1 cellular context compared by ENCODE assay signal in the genomic region with DNA sequence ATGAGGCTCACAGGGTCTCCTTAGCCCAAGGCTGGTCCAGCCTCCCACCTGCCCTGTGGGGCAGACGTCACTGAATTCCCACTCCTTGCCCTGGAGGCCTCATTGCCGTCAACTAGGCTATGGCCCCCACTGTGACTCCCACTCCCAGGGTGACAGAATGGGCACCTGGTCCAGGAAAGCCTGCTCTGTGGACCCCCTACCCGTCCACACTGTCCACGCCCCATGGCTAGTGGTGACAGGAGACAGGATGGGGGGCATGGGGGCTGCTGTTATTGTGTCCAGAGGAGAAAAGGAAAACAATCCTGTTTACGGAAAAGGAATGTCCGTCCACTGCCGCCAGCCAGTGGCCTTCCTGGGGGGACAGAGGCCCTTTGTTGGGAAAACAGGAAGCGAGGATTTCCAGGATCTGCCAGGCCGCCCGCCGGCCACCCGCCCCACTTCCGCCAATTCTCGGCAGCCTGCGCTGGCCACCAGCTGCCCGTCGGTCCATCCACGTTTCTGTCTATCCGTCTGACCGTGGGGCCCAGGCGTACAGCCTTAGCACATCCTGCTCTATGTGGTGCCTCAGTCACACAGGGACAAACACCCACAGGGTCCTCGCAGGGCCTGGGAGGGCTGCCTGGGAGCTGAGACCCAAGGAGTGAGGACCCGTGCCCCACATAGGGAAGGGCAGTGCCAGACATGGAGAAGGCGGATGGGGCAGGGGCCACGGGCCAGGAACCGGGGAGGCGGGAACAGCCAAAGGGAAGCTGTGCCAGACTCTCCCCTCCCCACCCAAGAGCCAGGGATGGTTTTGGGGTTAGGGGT.
TF ChIP-seq lines count a peak whose summit lies in the region.

No MANE protein-coding gene starts in this region.

TF ChIP-seq in HepG2, 621 proteins besides CTCF, POLR2A, EP300 and RAD21 (continued from another document and continues in another):
- TF ChIP-seq GABPB1 (CRISPR knock-in tag; IDR thresholded peaks at IDR 0.05) (peak; percentile 92), FOXK2 (IDR thresholded peaks at IDR 0.05) (no peak), KLF13 (CRISPR knock-in tag; IDR thresholded peaks at IDR 0.05) (no peak), MBD4 (IDR thresholded peaks at IDR 0.05; ENCODE audit: borderline replicate concordance, low read length) (no peak), NFATC3 (CRISPR knock-in tag; IDR thresholded peaks at IDR 0.05) (no peak), HNRNPK (IDR thresholded peaks at IDR 0.05; ENCODE audit: low read depth, low read length, poor library complexity, severe bottlenecking) (no peak), RBAK (CRISPR knock-in tag; IDR thresholded peaks at IDR 0.05) (no peak), REPIN1 (CRISPR knock-in tag; IDR thresholded peaks at IDR 0.05; ENCODE audit: borderline replicate concordance, low read depth) (no peak), JDP2 (CRISPR knock-in tag; IDR thresholded peaks at IDR 0.05; ENCODE audit: borderline replicate concordance) (no peak), KAT2B (IDR thresholded peaks at IDR 0.05; ENCODE audit: borderline replicate concordance, low read depth, low read length) (no peak)
- TF ChIP-seq, protein P1, sequence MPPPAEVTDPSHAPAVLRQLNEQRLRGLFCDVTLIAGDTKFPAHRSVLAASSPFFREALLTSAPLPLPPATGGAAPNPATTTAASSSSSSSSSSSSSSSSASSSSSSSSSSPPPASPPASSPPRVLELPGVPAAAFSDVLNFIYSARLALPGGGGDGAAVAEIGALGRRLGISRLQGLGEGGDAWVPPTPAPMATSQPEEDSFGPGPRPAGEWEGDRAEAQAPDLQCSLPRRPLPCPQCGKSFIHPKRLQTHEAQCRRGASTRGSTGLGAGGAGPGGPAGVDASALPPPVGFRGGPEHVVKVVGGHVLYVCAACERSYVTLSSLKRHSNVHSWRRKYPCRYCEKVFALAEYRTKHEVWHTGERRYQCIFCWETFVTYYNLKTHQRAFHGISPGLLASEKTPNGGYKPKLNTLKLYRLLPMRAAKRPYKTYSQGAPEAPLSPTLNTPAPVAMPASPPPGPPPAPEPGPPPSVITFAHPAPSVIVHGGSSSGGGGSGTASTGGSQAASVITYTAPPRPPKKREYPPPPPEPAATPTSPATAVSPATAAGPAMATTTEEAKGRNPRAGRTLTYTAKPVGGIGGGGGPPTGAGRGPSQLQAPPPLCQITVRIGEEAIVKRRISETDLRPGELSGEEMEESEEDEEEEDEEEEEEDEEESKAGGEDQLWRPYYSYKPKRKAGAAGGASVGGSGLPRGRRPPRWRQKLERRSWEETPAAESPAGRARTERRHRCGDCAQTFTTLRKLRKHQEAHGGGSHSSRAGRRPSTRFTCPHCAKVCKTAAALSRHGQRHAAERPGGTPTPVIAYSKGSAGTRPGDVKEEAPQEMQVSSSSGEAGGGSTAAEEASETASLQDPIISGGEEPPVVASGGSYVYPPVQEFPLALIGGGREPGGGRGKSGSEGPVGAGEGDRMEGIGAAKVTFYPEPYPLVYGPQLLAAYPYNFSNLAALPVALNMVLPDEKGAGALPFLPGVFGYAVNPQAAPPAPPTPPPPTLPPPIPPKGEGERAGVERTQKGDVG (CRISPR knock-in tag; IDR thresholded peaks at IDR 0.05; ENCODE audit: borderline replicate concordance), result peak; percentile 68; the same call in 1 of the 2 replicates
- TF ChIP-seq, protein P2, sequence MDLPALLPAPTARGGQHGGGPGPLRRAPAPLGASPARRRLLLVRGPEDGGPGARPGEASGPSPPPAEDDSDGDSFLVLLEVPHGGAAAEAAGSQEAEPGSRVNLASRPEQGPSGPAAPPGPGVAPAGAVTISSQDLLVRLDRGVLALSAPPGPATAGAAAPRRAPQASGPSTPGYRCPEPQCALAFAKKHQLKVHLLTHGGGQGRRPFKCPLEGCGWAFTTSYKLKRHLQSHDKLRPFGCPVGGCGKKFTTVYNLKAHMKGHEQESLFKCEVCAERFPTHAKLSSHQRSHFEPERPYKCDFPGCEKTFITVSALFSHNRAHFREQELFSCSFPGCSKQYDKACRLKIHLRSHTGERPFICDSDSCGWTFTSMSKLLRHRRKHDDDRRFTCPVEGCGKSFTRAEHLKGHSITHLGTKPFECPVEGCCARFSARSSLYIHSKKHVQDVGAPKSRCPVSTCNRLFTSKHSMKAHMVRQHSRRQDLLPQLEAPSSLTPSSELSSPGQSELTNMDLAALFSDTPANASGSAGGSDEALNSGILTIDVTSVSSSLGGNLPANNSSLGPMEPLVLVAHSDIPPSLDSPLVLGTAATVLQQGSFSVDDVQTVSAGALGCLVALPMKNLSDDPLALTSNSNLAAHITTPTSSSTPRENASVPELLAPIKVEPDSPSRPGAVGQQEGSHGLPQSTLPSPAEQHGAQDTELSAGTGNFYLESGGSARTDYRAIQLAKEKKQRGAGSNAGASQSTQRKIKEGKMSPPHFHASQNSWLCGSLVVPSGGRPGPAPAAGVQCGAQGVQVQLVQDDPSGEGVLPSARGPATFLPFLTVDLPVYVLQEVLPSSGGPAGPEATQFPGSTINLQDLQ (CRISPR knock-in tag; IDR thresholded peaks at IDR 0.05), result no peak
- TF ChIP-seq, protein P3, sequence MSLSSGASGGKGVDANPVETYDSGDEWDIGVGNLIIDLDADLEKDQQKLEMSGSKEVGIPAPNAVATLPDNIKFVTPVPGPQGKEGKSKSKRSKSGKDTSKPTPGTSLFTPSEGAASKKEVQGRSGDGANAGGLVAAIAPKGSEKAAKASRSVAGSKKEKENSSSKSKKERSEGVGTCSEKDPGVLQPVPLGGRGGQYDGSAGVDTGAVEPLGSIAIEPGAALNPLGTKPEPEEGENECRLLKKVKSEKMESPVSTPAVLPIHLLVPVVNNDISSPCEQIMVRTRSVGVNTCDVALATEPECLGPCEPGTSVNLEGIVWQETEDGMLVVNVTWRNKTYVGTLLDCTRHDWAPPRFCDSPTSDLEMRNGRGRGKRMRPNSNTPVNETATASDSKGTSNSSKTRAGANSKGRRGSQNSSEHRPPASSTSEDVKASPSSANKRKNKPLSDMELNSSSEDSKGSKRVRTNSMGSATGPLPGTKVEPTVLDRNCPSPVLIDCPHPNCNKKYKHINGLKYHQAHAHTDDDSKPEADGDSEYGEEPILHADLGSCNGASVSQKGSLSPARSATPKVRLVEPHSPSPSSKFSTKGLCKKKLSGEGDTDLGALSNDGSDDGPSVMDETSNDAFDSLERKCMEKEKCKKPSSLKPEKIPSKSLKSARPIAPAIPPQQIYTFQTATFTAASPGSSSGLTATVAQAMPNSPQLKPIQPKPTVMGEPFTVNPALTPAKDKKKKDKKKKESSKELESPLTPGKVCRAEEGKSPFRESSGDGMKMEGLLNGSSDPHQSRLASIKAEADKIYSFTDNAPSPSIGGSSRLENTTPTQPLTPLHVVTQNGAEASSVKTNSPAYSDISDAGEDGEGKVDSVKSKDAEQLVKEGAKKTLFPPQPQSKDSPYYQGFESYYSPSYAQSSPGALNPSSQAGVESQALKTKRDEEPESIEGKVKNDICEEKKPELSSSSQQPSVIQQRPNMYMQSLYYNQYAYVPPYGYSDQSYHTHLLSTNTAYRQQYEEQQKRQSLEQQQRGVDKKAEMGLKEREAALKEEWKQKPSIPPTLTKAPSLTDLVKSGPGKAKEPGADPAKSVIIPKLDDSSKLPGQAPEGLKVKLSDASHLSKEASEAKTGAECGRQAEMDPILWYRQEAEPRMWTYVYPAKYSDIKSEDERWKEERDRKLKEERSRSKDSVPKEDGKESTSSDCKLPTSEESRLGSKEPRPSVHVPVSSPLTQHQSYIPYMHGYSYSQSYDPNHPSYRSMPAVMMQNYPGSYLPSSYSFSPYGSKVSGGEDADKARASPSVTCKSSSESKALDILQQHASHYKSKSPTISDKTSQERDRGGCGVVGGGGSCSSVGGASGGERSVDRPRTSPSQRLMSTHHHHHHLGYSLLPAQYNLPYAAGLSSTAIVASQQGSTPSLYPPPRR (CRISPR knock-in tag; IDR thresholded peaks at IDR 0.05; ENCODE audit: borderline replicate concordance), result peak; percentile 87
- TF ChIP-seq, protein P4, sequence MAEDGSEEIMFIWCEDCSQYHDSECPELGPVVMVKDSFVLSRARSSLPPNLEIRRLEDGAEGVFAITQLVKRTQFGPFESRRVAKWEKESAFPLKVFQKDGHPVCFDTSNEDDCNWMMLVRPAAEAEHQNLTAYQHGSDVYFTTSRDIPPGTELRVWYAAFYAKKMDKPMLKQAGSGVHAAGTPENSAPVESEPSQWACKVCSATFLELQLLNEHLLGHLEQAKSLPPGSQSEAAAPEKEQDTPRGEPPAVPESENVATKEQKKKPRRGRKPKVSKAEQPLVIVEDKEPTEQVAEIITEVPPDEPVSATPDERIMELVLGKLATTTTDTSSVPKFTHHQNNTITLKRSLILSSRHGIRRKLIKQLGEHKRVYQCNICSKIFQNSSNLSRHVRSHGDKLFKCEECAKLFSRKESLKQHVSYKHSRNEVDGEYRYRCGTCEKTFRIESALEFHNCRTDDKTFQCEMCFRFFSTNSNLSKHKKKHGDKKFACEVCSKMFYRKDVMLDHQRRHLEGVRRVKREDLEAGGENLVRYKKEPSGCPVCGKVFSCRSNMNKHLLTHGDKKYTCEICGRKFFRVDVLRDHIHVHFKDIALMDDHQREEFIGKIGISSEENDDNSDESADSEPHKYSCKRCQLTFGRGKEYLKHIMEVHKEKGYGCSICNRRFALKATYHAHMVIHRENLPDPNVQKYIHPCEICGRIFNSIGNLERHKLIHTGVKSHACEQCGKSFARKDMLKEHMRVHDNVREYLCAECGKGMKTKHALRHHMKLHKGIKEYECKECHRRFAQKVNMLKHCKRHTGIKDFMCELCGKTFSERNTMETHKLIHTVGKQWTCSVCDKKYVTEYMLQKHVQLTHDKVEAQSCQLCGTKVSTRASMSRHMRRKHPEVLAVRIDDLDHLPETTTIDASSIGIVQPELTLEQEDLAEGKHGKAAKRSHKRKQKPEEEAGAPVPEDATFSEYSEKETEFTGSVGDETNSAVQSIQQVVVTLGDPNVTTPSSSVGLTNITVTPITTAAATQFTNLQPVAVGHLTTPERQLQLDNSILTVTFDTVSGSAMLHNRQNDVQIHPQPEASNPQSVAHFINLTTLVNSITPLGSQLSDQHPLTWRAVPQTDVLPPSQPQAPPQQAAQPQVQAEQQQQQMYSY (CRISPR knock-in tag; IDR thresholded peaks at IDR 0.05), result no peak
- TF ChIP-seq, protein P5, sequence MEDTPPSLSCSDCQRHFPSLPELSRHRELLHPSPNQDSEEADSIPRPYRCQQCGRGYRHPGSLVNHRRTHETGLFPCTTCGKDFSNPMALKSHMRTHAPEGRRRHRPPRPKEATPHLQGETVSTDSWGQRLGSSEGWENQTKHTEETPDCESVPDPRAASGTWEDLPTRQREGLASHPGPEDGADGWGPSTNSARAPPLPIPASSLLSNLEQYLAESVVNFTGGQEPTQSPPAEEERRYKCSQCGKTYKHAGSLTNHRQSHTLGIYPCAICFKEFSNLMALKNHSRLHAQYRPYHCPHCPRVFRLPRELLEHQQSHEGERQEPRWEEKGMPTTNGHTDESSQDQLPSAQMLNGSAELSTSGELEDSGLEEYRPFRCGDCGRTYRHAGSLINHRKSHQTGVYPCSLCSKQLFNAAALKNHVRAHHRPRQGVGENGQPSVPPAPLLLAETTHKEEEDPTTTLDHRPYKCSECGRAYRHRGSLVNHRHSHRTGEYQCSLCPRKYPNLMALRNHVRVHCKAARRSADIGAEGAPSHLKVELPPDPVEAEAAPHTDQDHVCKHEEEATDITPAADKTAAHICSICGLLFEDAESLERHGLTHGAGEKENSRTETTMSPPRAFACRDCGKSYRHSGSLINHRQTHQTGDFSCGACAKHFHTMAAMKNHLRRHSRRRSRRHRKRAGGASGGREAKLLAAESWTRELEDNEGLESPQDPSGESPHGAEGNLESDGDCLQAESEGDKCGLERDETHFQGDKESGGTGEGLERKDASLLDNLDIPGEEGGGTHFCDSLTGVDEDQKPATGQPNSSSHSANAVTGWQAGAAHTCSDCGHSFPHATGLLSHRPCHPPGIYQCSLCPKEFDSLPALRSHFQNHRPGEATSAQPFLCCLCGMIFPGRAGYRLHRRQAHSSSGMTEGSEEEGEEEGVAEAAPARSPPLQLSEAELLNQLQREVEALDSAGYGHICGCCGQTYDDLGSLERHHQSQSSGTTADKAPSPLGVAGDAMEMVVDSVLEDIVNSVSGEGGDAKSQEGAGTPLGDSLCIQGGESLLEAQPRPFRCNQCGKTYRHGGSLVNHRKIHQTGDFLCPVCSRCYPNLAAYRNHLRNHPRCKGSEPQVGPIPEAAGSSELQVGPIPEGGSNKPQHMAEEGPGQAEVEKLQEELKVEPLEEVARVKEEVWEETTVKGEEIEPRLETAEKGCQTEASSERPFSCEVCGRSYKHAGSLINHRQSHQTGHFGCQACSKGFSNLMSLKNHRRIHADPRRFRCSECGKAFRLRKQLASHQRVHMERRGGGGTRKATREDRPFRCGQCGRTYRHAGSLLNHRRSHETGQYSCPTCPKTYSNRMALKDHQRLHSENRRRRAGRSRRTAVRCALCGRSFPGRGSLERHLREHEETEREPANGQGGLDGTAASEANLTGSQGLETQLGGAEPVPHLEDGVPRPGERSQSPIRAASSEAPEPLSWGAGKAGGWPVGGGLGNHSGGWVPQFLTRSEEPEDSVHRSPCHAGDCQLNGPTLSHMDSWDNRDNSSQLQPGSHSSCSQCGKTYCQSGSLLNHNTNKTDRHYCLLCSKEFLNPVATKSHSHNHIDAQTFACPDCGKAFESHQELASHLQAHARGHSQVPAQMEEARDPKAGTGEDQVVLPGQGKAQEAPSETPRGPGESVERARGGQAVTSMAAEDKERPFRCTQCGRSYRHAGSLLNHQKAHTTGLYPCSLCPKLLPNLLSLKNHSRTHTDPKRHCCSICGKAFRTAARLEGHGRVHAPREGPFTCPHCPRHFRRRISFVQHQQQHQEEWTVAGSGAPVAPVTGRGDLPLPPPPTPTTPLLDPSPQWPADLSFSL (CRISPR knock-in tag; IDR thresholded peaks at IDR 0.05), result no peak
